Comparison of ENCODE assay signal across 14 cellular contexts in the genomic region with DNA sequence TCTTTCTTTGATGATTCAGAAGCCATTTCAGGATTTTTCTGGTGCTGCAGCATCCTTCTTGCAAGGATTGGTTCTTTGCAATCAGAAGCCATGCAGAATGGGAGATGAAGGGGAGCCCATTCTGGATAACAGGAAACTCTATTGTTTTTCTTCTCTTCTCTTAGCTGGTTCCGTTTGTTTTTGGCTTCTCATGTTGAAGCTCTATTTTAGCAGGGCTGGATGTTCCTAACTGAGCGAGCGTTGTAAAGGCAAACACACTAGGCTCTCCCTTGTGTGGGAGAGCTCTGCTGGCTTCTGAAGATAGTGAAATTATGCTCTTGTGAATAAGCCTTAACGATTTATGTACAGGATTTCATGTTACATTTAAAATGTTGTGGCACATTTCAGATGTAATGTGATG.
A peak's percentile ranks its signal among the peaks of the same experiment; 100 is the strongest.
DNase-seq lines count a peak whose midpoint lies in the region; ATAC-seq and TF ChIP-seq lines count a peak whose summit lies in the region.
"Had no signal": no experiment of that assay in that cellular context is flagged by ENCODE, and none has a peak within 500 bp of the region (broad histone marks: within the 10 kb centered on the region; RNA-seq: fewer than 3 reads in every experiment).

No MANE protein-coding gene starts in this region.

- DNase-seq in Ammon's horn (ENCODE audit: low spot score) (peak; percentile 61), cerebellar cortex (ENCODE audit: low spot score) (peak; percentile 13), kidney tubule cell (ENCODE audit: low spot score) (peak; percentile 20), putamen (ENCODE audit: low spot score) (peak; percentile 32), amniotic stem cell (lab: John Stamatoyannopoulos, UW) (no peak), NCI-H1092 (lab: John Stamatoyannopoulos, UW) (no peak)
- DNase-seq: Calu3; CD4-positive, CD25-positive, alpha-beta regulatory T cell; DMS 273 treated with DMSO at 0.1 percent for 48 hours; DMS79; GOT3; HFFc6 had no signal

- no peak for ATAC-seq in SK-N-SH treated with all-trans-retinoic acid at 6 μM for 48 hours
- no peak for ATAC-seq in HG02885 (IDR thresholded peaks at IDR 0.05; ENCODE audit: poor library complexity, unreplicated experiment)

TF ChIP-seq in SK-N-SH treated with all-trans-retinoic acid at 6 μM for 48 hours, 23 proteins besides CTCF, POLR2A, EP300 and RAD21:
- no peak for TF ChIP-seq PPARA (CRISPR knock-in tag; IDR thresholded peaks at IDR 0.05; ENCODE audit: borderline replicate concordance)
- TF ChIP-seq, protein P1, sequence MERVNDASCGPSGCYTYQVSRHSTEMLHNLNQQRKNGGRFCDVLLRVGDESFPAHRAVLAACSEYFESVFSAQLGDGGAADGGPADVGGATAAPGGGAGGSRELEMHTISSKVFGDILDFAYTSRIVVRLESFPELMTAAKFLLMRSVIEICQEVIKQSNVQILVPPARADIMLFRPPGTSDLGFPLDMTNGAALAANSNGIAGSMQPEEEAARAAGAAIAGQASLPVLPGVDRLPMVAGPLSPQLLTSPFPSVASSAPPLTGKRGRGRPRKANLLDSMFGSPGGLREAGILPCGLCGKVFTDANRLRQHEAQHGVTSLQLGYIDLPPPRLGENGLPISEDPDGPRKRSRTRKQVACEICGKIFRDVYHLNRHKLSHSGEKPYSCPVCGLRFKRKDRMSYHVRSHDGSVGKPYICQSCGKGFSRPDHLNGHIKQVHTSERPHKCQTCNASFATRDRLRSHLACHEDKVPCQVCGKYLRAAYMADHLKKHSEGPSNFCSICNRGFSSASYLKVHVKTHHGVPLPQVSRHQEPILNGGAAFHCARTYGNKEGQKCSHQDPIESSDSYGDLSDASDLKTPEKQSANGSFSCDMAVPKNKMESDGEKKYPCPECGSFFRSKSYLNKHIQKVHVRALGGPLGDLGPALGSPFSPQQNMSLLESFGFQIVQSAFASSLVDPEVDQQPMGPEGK (CRISPR knock-in tag; IDR thresholded peaks at IDR 0.05; ENCODE audit: borderline replicate concordance), result no peak
- no peak for TF ChIP-seq ZNF8 (CRISPR knock-in tag; IDR thresholded peaks at IDR 0.05)
- TF ChIP-seq ISL1 (CRISPR knock-in tag; IDR thresholded peaks at IDR 0.05), result no peak
- TF ChIP-seq TCF4 (CRISPR knock-in tag; IDR thresholded peaks at IDR 0.05; ENCODE audit: borderline replicate concordance), result no peak
- TF ChIP-seq, protein P2, sequence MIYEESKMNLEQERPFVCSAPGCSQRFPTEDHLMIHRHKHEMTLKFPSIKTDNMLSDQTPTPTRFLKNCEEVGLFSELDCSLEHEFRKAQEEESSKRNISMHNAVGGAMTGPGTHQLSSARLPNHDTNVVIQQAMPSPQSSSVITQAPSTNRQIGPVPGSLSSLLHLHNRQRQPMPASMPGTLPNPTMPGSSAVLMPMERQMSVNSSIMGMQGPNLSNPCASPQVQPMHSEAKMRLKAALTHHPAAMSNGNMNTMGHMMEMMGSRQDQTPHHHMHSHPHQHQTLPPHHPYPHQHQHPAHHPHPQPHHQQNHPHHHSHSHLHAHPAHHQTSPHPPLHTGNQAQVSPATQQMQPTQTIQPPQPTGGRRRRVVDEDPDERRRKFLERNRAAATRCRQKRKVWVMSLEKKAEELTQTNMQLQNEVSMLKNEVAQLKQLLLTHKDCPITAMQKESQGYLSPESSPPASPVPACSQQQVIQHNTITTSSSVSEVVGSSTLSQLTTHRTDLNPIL (CRISPR knock-in tag; IDR thresholded peaks at IDR 0.05; ENCODE audit: low read depth), result no peak
- no peak for TF ChIP-seq TOX (CRISPR knock-in tag; IDR thresholded peaks at IDR 0.05; ENCODE audit: borderline replicate concordance)
- TF ChIP-seq, protein P3, sequence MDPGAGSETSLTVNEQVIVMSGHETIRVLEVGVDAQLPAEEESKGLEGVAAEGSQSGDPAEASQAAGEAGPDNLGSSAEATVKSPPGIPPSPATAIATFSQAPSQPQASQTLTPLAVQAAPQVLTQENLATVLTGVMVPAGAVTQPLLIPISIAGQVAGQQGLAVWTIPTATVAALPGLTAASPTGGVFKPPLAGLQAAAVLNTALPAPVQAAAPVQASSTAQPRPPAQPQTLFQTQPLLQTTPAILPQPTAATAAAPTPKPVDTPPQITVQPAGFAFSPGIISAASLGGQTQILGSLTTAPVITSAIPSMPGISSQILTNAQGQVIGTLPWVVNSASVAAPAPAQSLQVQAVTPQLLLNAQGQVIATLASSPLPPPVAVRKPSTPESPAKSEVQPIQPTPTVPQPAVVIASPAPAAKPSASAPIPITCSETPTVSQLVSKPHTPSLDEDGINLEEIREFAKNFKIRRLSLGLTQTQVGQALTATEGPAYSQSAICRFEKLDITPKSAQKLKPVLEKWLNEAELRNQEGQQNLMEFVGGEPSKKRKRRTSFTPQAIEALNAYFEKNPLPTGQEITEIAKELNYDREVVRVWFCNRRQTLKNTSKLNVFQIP (CRISPR knock-in tag; IDR thresholded peaks at IDR 0.05; ENCODE audit: borderline replicate concordance, low read depth), result no peak
TF ChIP-seq in SK-N-SH treated with all-trans-retinoic acid at 6 μM for 48 hours: peak in this region for 0.

Comparison
In these comparisons a context has a peak if more than half of its experiments do, and no peak if none do; other contexts are left out.
1. DNase-seq: peak in Ammon's horn (single experiment), cerebellar cortex (single experiment), kidney tubule cell (single experiment) and putamen (single experiment); none in amniotic stem cell (single experiment) and NCI-H1092 (single experiment).